In the genomic region with DNA sequence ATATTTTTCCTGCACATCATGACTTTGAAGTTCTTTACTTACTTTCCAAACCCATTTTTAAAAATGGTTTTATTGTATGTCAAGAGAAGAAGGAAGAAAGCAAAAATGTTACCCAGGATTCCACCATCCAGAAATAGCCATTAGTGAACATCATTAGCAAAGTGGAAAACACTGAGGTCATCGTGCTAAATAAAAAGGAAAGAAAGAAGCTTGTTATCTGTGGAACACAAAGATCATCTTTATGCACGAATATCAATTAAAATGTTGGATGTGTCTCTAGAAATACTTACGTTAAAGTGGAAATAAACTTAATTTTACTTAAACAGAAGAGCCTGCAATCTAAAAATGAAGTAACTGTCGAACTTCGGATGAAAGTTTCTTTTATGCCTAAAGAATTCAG, we compare ENCODE assay signal across 2 cellular contexts.
TF ChIP-seq lines count a peak whose summit lies in the region.

No MANE protein-coding gene starts in this region.

TF ChIP-seq in HCT116, 20 proteins besides CTCF, POLR2A, EP300 and RAD21:
- TF ChIP-seq ELF1 (IDR thresholded peaks at IDR 0.05; ENCODE audit: borderline replicate concordance, low read depth) (no peak), ZBTB33 (IDR thresholded peaks at IDR 0.05; ENCODE audit: extremely low read depth, insufficient replicate concordance, low read length) (no peak), EGR1 (IDR thresholded peaks at IDR 0.05; ENCODE audit: low read depth) (no peak), YY1 (IDR thresholded peaks at IDR 0.05; ENCODE audit: extremely low read depth, insufficient replicate concordance, low read depth, low read length) (no peak), SRF (IDR thresholded peaks at IDR 0.05; ENCODE audit: low read depth) (no peak), CBX3 (IDR thresholded peaks at IDR 0.05; ENCODE audit: low read depth) (no peak), ZNF274 (IDR thresholded peaks at IDR 0.05; ENCODE audit: low read depth, low read length) (no peak), FOSL1 (IDR thresholded peaks at IDR 0.05; ENCODE audit: low read depth) (no peak), SP1 (IDR thresholded peaks at IDR 0.05; ENCODE audit: low read depth) (no peak), TCF7L2 (IDR thresholded peaks at IDR 0.05; ENCODE audit: borderline replicate concordance, extremely low read depth, insufficient read depth, insufficient read length) (no peak), POLR2AphosphoS5 (IDR thresholded peaks at IDR 0.05; ENCODE audit: low read depth, low read length) (no peak), ZFX (IDR thresholded peaks at IDR 0.05) (no peak), MAX (IDR thresholded peaks at IDR 0.05) (no peak), CEBPB (IDR thresholded peaks at IDR 0.05; ENCODE audit: low read depth) (no peak), EZH2phosphoT487 (IDR thresholded peaks at IDR 0.05; ENCODE audit: borderline replicate concordance) (no peak), SIN3A (IDR thresholded peaks at IDR 0.05; ENCODE audit: low read depth) (no peak)
- TF ChIP-seq, protein P1, sequence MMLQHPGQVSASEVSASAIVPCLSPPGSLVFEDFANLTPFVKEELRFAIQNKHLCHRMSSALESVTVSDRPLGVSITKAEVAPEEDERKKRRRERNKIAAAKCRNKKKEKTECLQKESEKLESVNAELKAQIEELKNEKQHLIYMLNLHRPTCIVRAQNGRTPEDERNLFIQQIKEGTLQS (IDR thresholded peaks at IDR 0.05): no peak
- TF ChIP-seq, protein P2, sequence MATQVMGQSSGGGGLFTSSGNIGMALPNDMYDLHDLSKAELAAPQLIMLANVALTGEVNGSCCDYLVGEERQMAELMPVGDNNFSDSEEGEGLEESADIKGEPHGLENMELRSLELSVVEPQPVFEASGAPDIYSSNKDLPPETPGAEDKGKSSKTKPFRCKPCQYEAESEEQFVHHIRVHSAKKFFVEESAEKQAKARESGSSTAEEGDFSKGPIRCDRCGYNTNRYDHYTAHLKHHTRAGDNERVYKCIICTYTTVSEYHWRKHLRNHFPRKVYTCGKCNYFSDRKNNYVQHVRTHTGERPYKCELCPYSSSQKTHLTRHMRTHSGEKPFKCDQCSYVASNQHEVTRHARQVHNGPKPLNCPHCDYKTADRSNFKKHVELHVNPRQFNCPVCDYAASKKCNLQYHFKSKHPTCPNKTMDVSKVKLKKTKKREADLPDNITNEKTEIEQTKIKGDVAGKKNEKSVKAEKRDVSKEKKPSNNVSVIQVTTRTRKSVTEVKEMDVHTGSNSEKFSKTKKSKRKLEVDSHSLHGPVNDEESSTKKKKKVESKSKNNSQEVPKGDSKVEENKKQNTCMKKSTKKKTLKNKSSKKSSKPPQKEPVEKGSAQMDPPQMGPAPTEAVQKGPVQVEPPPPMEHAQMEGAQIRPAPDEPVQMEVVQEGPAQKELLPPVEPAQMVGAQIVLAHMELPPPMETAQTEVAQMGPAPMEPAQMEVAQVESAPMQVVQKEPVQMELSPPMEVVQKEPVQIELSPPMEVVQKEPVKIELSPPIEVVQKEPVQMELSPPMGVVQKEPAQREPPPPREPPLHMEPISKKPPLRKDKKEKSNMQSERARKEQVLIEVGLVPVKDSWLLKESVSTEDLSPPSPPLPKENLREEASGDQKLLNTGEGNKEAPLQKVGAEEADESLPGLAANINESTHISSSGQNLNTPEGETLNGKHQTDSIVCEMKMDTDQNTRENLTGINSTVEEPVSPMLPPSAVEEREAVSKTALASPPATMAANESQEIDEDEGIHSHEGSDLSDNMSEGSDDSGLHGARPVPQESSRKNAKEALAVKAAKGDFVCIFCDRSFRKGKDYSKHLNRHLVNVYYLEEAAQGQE (IDR thresholded peaks at IDR 0.05; ENCODE audit: low read depth): no peak

TF ChIP-seq in GM12878, 131 proteins besides CTCF, POLR2A, EP300 and RAD21:
- no peak for TF ChIP-seq TCF3 (IDR thresholded peaks at IDR 0.05; ENCODE audit: borderline replicate concordance, insufficient read depth, low read depth, low read length)
- TF ChIP-seq, protein P3, sequence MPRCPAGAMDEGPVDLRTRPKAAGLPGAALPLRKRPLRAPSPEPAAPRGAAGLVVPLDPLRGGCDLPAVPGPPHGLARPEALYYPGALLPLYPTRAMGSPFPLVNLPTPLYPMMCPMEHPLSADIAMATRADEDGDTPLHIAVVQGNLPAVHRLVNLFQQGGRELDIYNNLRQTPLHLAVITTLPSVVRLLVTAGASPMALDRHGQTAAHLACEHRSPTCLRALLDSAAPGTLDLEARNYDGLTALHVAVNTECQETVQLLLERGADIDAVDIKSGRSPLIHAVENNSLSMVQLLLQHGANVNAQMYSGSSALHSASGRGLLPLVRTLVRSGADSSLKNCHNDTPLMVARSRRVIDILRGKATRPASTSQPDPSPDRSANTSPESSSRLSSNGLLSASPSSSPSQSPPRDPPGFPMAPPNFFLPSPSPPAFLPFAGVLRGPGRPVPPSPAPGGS (IDR thresholded peaks at IDR 0.05; ENCODE audit: borderline replicate concordance, insufficient read depth, low read depth, low read length, poor library complexity, severe bottlenecking): no peak
- no peak for TF ChIP-seq FOS (IDR thresholded peaks at IDR 0.05; ENCODE audit: borderline replicate concordance, extremely low read depth, insufficient read length)
- no peak for TF ChIP-seq WRNIP1 (IDR thresholded peaks at IDR 0.05; ENCODE audit: borderline replicate concordance, low read depth, low read length)
- no peak for TF ChIP-seq ZNF207 (IDR thresholded peaks at IDR 0.05; ENCODE audit: borderline replicate concordance)
- TF ChIP-seq PAX8 (IDR thresholded peaks at IDR 0.05): no peak
- TF ChIP-seq CHD1 (IDR thresholded peaks at IDR 0.05; ENCODE audit: low read depth, low read length): no peak
- TF ChIP-seq BMI1 (IDR thresholded peaks at IDR 0.05; ENCODE audit: borderline replicate concordance): no peak
- TF ChIP-seq NKRF (conservative IDR thresholded peaks at IDR 0.05): no peak
- no peak for TF ChIP-seq ZNF274 (IDR thresholded peaks at IDR 0.05; ENCODE audit: insufficient read depth, insufficient read length)
- TF ChIP-seq IKZF2 (IDR thresholded peaks at IDR 0.05): no peak
